In the genomic region with DNA sequence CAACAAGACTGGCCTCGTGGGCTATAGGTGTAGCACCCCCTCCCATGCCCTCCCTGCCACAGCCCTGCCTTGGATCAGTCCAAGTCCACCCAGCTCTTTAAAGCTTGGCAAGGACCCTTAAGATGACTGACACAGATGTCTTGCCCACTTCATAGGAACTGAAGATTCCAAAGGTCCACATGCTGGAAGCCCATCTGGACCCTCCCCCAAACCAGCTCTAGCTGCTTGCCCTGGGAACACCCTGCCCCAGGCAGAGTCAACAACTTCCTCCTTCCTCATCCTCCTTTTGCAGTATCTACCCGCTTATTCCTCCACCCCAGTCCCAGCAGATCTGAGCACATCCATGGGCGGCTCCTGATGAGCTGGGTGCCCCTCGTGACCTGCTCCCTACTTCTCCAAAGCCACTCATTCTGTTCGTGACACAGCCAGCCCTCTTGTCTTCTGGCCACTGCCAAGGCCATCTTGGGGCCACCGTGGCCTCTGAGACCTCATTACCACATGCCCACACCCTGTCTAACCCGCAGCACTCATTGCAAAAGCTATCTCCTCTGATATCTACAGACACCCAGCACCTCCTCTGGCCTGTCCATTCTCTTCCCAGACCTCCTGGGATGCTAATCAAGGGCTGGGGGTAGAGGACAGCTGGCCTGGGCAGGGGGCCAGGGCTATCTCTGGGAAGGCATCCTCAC, we compare ENCODE assay signal across 1 cellular context.
TF ChIP-seq lines count a peak whose summit lies in the region.

No MANE protein-coding gene starts in this region.

TF ChIP-seq in GM23338, 12 proteins besides CTCF, POLR2A, EP300 and RAD21 (continued from another document):
- TF ChIP-seq, protein P1, sequence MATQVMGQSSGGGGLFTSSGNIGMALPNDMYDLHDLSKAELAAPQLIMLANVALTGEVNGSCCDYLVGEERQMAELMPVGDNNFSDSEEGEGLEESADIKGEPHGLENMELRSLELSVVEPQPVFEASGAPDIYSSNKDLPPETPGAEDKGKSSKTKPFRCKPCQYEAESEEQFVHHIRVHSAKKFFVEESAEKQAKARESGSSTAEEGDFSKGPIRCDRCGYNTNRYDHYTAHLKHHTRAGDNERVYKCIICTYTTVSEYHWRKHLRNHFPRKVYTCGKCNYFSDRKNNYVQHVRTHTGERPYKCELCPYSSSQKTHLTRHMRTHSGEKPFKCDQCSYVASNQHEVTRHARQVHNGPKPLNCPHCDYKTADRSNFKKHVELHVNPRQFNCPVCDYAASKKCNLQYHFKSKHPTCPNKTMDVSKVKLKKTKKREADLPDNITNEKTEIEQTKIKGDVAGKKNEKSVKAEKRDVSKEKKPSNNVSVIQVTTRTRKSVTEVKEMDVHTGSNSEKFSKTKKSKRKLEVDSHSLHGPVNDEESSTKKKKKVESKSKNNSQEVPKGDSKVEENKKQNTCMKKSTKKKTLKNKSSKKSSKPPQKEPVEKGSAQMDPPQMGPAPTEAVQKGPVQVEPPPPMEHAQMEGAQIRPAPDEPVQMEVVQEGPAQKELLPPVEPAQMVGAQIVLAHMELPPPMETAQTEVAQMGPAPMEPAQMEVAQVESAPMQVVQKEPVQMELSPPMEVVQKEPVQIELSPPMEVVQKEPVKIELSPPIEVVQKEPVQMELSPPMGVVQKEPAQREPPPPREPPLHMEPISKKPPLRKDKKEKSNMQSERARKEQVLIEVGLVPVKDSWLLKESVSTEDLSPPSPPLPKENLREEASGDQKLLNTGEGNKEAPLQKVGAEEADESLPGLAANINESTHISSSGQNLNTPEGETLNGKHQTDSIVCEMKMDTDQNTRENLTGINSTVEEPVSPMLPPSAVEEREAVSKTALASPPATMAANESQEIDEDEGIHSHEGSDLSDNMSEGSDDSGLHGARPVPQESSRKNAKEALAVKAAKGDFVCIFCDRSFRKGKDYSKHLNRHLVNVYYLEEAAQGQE (IDR thresholded peaks at IDR 0.05; ENCODE audit: unreplicated experiment), result no peak
- TF ChIP-seq STAT1 (IDR thresholded peaks at IDR 0.05; ENCODE audit: unreplicated experiment), result no peak
- no peak for TF ChIP-seq JUNB (IDR thresholded peaks at IDR 0.05; ENCODE audit: unreplicated experiment)
